In genomic region chr12:58731096-58731495, GRCh38 we compare ENCODE assay signal across 21 cellular contexts.
"Had no signal": no experiment of that assay in that cellular context is flagged by ENCODE, and none has a peak within 500 bp of the region (broad histone marks: within the 10 kb centered on the region; RNA-seq: fewer than 3 reads in every experiment).

No MANE protein-coding gene starts in this region.

- DNase-seq: natural killer cell; occipital lobe; ovary; posterior cingulate gyrus; psoas muscle; right cardiac atrium; right lobe of liver; sigmoid colon; small intestine; stimulated activated CD4-positive, alpha-beta T cell treated with anti-CD3 and anti-CD28 coated beads, Interleukin-15, amount 100 ng/mL, for 24 hours; stimulated activated CD4-positive, alpha-beta T cell treated with anti-CD3 and anti-CD28 coated beads, Interleukin-2, amount 100 ng/mL, for 24 hours; stimulated activated CD4-positive, alpha-beta T cell treated with anti-CD3 and anti-CD28 coated beads, Interleukin-2, amount 100 ng/mL, for 48 hours; stimulated activated CD4-positive, alpha-beta T cell treated with anti-CD3 and anti-CD28 coated beads, Interleukin-4, amount 100 ng/mL, for 24 hours; stimulated activated naive B cell treated with anti-CD40 and anti-IgM and Interleukin-4, amounts not matched to agents 10 μg/mL and 1 μg/mL and 100 μg/mL, for 72 hours; stimulated activated naive CD4-positive, alpha-beta T cell treated with Interleukin-2 at 50 U/mL for 16 hours; stomach; thyroid gland; trophoblast cell; upper lobe of left lung; uterus had no signal

- ATAC-seq: natural killer cell; psoas muscle; right cardiac atrium; right lobe of liver; stimulated activated effector memory CD8-positive, alpha-beta T cell treated with anti-CD3 and anti-CD28 coated beads, Interleukin-12 subunit alpha, Interleukin-12 subunit beta, amount 100 ng/mL, for 72 hours; stimulated activated naive B cell treated with anti-CD40 and anti-IgM and Interleukin-4, amounts not matched to agents 10 μg/mL and 1 μg/mL and 100 μg/mL, for 72 hours had no signal
